1 cellular context compared by ENCODE assay signal in the genomic region with DNA sequence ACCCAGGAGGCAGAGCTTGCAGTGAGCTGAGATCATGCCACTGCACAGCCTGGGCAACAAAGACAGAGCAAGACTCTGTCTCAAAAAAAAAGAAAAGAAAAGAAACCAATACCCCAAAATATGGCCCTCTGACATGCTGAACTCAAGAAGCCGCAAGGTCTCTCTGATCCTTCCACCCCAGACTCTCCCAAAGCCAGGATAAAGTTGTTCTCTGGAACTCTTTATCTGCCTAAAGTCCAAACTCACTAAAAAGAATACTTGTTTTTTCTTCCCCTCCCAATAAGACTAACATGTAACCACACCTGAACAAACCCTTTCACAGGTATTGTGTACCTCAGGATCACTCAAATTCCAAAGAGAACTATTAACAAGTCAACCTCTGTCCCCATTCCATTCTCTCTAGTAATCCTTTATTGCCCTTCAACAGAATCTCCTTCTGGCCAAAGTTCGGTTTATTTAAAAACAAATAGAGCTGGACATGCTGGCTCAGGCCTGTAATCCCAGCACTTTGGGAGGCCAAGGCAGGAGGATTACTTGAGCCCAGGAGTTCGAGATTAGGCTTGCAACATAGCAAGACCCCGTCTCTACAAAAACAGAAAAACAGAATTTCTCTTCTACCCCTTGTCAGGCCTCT.
TF ChIP-seq lines count a peak whose summit lies in the region.

No MANE protein-coding gene starts in this region.

TF ChIP-seq in HepG2, 621 proteins besides CTCF, POLR2A, EP300 and RAD21 (continued from another document and continues in another):
- TF ChIP-seq, protein P1, sequence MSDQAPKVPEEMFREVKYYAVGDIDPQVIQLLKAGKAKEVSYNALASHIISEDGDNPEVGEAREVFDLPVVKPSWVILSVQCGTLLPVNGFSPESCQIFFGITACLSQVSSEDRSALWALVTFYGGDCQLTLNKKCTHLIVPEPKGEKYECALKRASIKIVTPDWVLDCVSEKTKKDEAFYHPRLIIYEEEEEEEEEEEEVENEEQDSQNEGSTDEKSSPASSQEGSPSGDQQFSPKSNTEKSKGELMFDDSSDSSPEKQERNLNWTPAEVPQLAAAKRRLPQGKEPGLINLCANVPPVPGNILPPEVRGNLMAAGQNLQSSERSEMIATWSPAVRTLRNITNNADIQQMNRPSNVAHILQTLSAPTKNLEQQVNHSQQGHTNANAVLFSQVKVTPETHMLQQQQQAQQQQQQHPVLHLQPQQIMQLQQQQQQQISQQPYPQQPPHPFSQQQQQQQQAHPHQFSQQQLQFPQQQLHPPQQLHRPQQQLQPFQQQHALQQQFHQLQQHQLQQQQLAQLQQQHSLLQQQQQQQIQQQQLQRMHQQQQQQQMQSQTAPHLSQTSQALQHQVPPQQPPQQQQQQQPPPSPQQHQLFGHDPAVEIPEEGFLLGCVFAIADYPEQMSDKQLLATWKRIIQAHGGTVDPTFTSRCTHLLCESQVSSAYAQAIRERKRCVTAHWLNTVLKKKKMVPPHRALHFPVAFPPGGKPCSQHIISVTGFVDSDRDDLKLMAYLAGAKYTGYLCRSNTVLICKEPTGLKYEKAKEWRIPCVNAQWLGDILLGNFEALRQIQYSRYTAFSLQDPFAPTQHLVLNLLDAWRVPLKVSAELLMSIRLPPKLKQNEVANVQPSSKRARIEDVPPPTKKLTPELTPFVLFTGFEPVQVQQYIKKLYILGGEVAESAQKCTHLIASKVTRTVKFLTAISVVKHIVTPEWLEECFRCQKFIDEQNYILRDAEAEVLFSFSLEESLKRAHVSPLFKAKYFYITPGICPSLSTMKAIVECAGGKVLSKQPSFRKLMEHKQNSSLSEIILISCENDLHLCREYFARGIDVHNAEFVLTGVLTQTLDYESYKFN (CRISPR knock-in tag; conservative IDR thresholded peaks at IDR 0.05), result peak; percentile 91
- TF ChIP-seq KLF12 (CRISPR knock-in tag; IDR thresholded peaks at IDR 0.05; ENCODE audit: borderline replicate concordance) (no peak), NKX3-1 (CRISPR knock-in tag; IDR thresholded peaks at IDR 0.05) (no peak), ZNF30 (CRISPR knock-in tag; IDR thresholded peaks at IDR 0.05) (no peak), ZNF7 (CRISPR knock-in tag; IDR thresholded peaks at IDR 0.05) (no peak), REPIN1 (CRISPR knock-in tag; IDR thresholded peaks at IDR 0.05; ENCODE audit: borderline replicate concordance, low read depth) (no peak; the same call in 1 of the 2 replicates), ZNF138 (CRISPR knock-in tag; IDR thresholded peaks at IDR 0.05; ENCODE audit: low read depth) (no peak), ZNF44 (CRISPR knock-in tag; IDR thresholded peaks at IDR 0.05) (no peak), GABPB1 (CRISPR knock-in tag; IDR thresholded peaks at IDR 0.05) (no peak), ZNF607 (CRISPR knock-in tag; IDR thresholded peaks at IDR 0.05; ENCODE audit: borderline replicate concordance) (no peak), ZNF550 (CRISPR knock-in tag; IDR thresholded peaks at IDR 0.05; ENCODE audit: borderline replicate concordance) (no peak), ZNF543 (CRISPR knock-in tag; IDR thresholded peaks at IDR 0.05) (peak; percentile 45; the same call in 1 of the 2 replicates), SP4 (CRISPR knock-in tag; IDR thresholded peaks at IDR 0.05) (no peak), ZSCAN29 (CRISPR knock-in tag; conservative IDR thresholded peaks at IDR 0.05) (peak; percentile 55; the same call in 1 of the 2 replicates), YEATS2 (CRISPR knock-in tag; IDR thresholded peaks at IDR 0.05; ENCODE audit: borderline replicate concordance) (no peak; the same call in 1 of the 2 replicates), ZNF329 (CRISPR knock-in tag; IDR thresholded peaks at IDR 0.05; ENCODE audit: low read depth) (no peak), KDM3A (CRISPR knock-in tag; IDR thresholded peaks at IDR 0.05; ENCODE audit: low read depth) (no peak), ZNF260 (CRISPR knock-in tag; IDR thresholded peaks at IDR 0.05; ENCODE audit: borderline replicate concordance, low read depth) (no peak), ZBTB3 (CRISPR knock-in tag; IDR thresholded peaks at IDR 0.05; ENCODE audit: borderline replicate concordance, low read depth) (no peak), GABPA (IDR thresholded peaks at IDR 0.05; ENCODE audit: low read depth, low read length) (no peak), GABPA (CRISPR knock-in tag; IDR thresholded peaks at IDR 0.05; ENCODE audit: low read depth) (peak; percentile 46; the same call in 1 of the 2 replicates), SATB2 (CRISPR knock-in tag; IDR thresholded peaks at IDR 0.05) (no peak), FOXP1 (IDR thresholded peaks at IDR 0.05) (no peak), FOXP1 (CRISPR knock-in tag; IDR thresholded peaks at IDR 0.05) (peak; percentile 58), ZNF446 (CRISPR knock-in tag; IDR thresholded peaks at IDR 0.05) (no peak), ZNF343 (CRISPR knock-in tag; IDR thresholded peaks at IDR 0.05) (no peak), ZNF263 (CRISPR knock-in tag; IDR thresholded peaks at IDR 0.05) (no peak), ZFAT (CRISPR knock-in tag; conservative IDR thresholded peaks at IDR 0.05) (no peak)
- TF ChIP-seq, protein P2, sequence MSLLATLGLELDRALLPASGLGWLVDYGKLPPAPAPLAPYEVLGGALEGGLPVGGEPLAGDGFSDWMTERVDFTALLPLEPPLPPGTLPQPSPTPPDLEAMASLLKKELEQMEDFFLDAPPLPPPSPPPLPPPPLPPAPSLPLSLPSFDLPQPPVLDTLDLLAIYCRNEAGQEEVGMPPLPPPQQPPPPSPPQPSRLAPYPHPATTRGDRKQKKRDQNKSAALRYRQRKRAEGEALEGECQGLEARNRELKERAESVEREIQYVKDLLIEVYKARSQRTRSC (CRISPR knock-in tag; IDR thresholded peaks at IDR 0.05; ENCODE audit: low read depth), result no peak
- TF ChIP-seq, protein P3, sequence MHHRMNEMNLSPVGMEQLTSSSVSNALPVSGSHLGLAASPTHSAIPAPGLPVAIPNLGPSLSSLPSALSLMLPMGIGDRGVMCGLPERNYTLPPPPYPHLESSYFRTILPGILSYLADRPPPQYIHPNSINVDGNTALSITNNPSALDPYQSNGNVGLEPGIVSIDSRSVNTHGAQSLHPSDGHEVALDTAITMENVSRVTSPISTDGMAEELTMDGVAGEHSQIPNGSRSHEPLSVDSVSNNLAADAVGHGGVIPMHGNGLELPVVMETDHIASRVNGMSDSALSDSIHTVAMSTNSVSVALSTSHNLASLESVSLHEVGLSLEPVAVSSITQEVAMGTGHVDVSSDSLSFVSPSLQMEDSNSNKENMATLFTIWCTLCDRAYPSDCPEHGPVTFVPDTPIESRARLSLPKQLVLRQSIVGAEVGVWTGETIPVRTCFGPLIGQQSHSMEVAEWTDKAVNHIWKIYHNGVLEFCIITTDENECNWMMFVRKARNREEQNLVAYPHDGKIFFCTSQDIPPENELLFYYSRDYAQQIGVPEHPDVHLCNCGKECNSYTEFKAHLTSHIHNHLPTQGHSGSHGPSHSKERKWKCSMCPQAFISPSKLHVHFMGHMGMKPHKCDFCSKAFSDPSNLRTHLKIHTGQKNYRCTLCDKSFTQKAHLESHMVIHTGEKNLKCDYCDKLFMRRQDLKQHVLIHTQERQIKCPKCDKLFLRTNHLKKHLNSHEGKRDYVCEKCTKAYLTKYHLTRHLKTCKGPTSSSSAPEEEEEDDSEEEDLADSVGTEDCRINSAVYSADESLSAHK (CRISPR knock-in tag; IDR thresholded peaks at IDR 0.05; ENCODE audit: borderline replicate concordance), result no peak
- TF ChIP-seq, protein P4, sequence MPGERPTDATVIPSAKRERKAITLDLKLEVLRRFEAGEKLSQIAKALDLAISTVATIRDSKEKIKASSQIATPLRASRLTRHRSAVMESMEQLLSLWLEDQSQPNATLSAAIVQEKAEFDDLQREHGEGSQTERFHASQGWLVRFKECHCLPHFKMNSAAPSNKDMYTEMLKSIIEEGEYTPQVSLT (CRISPR knock-in tag; IDR thresholded peaks at IDR 0.05; ENCODE audit: borderline replicate concordance, low read depth), result no peak
- TF ChIP-seq, protein P5, sequence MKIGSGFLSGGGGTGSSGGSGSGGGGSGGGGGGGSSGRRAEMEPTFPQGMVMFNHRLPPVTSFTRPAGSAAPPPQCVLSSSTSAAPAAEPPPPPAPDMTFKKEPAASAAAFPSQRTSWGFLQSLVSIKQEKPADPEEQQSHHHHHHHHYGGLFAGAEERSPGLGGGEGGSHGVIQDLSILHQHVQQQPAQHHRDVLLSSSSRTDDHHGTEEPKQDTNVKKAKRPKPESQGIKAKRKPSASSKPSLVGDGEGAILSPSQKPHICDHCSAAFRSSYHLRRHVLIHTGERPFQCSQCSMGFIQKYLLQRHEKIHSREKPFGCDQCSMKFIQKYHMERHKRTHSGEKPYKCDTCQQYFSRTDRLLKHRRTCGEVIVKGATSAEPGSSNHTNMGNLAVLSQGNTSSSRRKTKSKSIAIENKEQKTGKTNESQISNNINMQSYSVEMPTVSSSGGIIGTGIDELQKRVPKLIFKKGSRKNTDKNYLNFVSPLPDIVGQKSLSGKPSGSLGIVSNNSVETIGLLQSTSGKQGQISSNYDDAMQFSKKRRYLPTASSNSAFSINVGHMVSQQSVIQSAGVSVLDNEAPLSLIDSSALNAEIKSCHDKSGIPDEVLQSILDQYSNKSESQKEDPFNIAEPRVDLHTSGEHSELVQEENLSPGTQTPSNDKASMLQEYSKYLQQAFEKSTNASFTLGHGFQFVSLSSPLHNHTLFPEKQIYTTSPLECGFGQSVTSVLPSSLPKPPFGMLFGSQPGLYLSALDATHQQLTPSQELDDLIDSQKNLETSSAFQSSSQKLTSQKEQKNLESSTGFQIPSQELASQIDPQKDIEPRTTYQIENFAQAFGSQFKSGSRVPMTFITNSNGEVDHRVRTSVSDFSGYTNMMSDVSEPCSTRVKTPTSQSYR (CRISPR knock-in tag; IDR thresholded peaks at IDR 0.05; ENCODE audit: borderline replicate concordance), result no peak
- TF ChIP-seq, protein P6, sequence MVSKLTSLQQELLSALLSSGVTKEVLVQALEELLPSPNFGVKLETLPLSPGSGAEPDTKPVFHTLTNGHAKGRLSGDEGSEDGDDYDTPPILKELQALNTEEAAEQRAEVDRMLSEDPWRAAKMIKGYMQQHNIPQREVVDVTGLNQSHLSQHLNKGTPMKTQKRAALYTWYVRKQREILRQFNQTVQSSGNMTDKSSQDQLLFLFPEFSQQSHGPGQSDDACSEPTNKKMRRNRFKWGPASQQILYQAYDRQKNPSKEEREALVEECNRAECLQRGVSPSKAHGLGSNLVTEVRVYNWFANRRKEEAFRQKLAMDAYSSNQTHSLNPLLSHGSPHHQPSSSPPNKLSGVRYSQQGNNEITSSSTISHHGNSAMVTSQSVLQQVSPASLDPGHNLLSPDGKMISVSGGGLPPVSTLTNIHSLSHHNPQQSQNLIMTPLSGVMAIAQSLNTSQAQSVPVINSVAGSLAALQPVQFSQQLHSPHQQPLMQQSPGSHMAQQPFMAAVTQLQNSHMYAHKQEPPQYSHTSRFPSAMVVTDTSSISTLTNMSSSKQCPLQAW (CRISPR knock-in tag; IDR thresholded peaks at IDR 0.05), result peak; percentile 36; the same call in 1 of the 2 replicates
- TF ChIP-seq, protein P7, sequence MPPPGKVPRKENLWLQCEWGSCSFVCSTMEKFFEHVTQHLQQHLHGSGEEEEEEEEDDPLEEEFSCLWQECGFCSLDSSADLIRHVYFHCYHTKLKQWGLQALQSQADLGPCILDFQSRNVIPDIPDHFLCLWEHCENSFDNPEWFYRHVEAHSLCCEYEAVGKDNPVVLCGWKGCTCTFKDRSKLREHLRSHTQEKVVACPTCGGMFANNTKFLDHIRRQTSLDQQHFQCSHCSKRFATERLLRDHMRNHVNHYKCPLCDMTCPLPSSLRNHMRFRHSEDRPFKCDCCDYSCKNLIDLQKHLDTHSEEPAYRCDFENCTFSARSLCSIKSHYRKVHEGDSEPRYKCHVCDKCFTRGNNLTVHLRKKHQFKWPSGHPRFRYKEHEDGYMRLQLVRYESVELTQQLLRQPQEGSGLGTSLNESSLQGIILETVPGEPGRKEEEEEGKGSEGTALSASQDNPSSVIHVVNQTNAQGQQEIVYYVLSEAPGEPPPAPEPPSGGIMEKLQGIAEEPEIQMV (CRISPR knock-in tag; IDR thresholded peaks at IDR 0.05; ENCODE audit: low read depth), result no peak
- TF ChIP-seq, protein P8, sequence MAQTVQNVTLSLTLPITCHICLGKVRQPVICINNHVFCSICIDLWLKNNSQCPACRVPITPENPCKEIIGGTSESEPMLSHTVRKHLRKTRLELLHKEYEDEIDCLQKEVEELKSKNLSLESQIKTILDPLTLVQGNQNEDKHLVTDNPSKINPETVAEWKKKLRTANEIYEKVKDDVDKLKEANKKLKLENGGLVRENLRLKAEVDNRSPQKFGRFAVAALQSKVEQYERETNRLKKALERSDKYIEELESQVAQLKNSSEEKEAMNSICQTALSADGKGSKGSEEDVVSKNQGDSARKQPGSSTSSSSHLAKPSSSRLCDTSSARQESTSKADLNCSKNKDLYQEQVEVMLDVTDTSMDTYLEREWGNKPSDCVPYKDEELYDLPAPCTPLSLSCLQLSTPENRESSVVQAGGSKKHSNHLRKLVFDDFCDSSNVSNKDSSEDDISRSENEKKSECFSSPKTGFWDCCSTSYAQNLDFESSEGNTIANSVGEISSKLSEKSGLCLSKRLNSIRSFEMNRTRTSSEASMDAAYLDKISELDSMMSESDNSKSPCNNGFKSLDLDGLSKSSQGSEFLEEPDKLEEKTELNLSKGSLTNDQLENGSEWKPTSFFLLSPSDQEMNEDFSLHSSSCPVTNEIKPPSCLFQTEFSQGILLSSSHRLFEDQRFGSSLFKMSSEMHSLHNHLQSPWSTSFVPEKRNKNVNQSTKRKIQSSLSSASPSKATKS (CRISPR knock-in tag; IDR thresholded peaks at IDR 0.05), result no peak
- TF ChIP-seq, protein P9, sequence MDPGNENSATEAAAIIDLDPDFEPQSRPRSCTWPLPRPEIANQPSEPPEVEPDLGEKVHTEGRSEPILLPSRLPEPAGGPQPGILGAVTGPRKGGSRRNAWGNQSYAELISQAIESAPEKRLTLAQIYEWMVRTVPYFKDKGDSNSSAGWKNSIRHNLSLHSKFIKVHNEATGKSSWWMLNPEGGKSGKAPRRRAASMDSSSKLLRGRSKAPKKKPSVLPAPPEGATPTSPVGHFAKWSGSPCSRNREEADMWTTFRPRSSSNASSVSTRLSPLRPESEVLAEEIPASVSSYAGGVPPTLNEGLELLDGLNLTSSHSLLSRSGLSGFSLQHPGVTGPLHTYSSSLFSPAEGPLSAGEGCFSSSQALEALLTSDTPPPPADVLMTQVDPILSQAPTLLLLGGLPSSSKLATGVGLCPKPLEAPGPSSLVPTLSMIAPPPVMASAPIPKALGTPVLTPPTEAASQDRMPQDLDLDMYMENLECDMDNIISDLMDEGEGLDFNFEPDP (CRISPR knock-in tag; conservative IDR thresholded peaks at IDR 0.05), result no peak
- TF ChIP-seq, protein P10, sequence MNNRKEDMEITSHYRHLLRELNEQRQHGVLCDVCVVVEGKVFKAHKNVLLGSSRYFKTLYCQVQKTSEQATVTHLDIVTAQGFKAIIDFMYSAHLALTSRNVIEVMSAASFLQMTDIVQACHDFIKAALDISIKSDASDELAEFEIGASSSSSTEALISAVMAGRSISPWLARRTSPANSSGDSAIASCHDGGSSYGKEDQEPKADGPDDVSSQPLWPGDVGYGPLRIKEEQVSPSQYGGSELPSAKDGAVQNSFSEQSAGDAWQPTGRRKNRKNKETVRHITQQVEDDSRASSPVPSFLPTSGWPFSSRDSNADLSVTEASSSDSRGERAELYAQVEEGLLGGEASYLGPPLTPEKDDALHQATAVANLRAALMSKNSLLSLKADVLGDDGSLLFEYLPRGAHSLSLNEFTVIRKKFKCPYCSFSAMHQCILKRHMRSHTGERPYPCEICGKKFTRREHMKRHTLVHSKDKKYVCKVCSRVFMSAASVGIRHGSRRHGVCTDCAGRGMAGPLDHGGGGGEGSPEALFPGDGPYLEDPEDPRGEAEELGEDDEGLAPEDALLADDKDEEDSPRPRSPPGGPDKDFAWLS (CRISPR knock-in tag; IDR thresholded peaks at IDR 0.05; ENCODE audit: borderline replicate concordance), result no peak
- TF ChIP-seq, protein P11, sequence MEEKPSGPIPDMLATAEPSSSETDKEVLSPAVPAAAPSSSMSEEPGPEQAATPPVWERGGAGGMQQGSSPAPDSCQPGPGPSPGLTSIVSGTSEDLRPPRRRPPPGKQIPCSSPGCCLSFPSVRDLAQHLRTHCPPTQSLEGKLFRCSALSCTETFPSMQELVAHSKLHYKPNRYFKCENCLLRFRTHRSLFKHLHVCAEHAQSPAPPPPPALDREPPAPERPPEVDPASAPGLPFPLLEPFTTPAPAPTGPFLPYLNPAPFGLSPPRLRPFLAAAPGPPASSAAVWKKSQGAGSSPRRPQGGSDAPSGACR (CRISPR knock-in tag; IDR thresholded peaks at IDR 0.05), result no peak
